18 cellular contexts compared by ENCODE assay signal in genomic region chr2:23073681-23074080, GRCh38.
DNase-seq lines count a peak whose midpoint lies in the region; ATAC-seq, FAIRE-seq and TF ChIP-seq lines count a peak whose summit lies in the region.
"Had no signal": no experiment of that assay in that cellular context is flagged by ENCODE, and none has a peak within 500 bp of the region (broad histone marks: within the 10 kb centered on the region; RNA-seq: fewer than 3 reads in every experiment).

No MANE protein-coding gene starts in this region.

- H3K27ac ChIP-seq in CD8-positive, alpha-beta memory T cell (ENCODE audit: low read depth, low read length), result no peak overlapping the region
- H3K27ac ChIP-seq: BLaER1 treated with 17β-estradiol and CSF1 and Interleukin-3, amounts not matched to agents 10 nM and 100 nM had no signal

- H3K36me3 ChIP-seq in bronchial epithelial cell (ENCODE audit: control insufficient read depth, insufficient read depth, low read length), result no peaks in the 10 kb centered on the region
- no peaks in the 10 kb centered on the region for H3K36me3 ChIP-seq in CD8-positive, alpha-beta memory T cell (ENCODE audit: insufficient read depth, low read length)
- H3K36me3 ChIP-seq: BLaER1 treated with 17β-estradiol and CSF1 and Interleukin-3, amounts not matched to agents 10 nM and 100 nM had no signal

- H3K27me3 ChIP-seq in bronchial epithelial cell (ENCODE audit: control insufficient read depth, insufficient read depth, low read length), result no peaks in the 10 kb centered on the region
- no peaks in the 10 kb centered on the region for H3K27me3 ChIP-seq in CD8-positive, alpha-beta memory T cell (ENCODE audit: insufficient read depth, low read length, poor library complexity, severe bottlenecking)
- H3K27me3 ChIP-seq: BLaER1 treated with 17β-estradiol and CSF1 and Interleukin-3, amounts not matched to agents 10 nM and 100 nM had no signal

- no peak for TF ChIP-seq CTCF in bronchial epithelial cell (IDR thresholded peaks at IDR 0.05; ENCODE audit: insufficient read depth, low read length, severe bottlenecking)
- no peak for TF ChIP-seq CTCF in osteocyte (IDR thresholded peaks at IDR 0.05)

- CTCF ChIA-PET in CD8-positive, alpha-beta memory T cell (lab: Charles Lee), result no interaction called here

- no peaks in the 10 kb centered on the region for H3K4me1 ChIP-seq in CD8-positive, alpha-beta memory T cell (ENCODE audit: insufficient read depth, low read length)
- H3K4me1 ChIP-seq: BLaER1 treated with 17β-estradiol and CSF1 and Interleukin-3, amounts not matched to agents 10 nM and 100 nM had no signal

- no peak overlapping the region for H3K27ac Mint-ChIP-seq in osteocyte (ENCODE audit: unreplicated experiment)
- H3K27ac Mint-ChIP-seq in CD8-positive, alpha-beta memory T cell, result no peak overlapping the region
- H3K27ac Mint-ChIP-seq: B cell; CD8-positive, alpha-beta T cell; H9 had no signal

- no peak overlapping the region for H3K4me3 ChIP-seq in bronchial epithelial cell (ENCODE audit: low read depth, low read length)
- H3K4me3 ChIP-seq in CD8-positive, alpha-beta memory T cell (ENCODE audit: low read length), result no peak overlapping the region
- H3K4me3 ChIP-seq: BLaER1 treated with 17β-estradiol and CSF1 and Interleukin-3, amounts not matched to agents 10 nM and 100 nM had no signal

- POLR2A ChIA-PET in CD8-positive, alpha-beta memory T cell (lab: Charles Lee), result no interaction called here

- peak; percentile 75 for DNase-seq in NCI-H748 (lab: John Stamatoyannopoulos, UW; ENCODE audit: unreplicated experiment)
- no peak for DNase-seq in NCI-H748 treated with DMSO at 0.1 percent for 48 hours (lab: John Stamatoyannopoulos, UW)
- no peak for DNase-seq in bronchial epithelial cell (ENCODE audit: low read depth)
- DNase-seq in osteocyte (ENCODE audit: extremely low spot score, unreplicated experiment), result peak; percentile 65
- no peak for DNase-seq in CD8-positive, alpha-beta memory T cell
- DNase-seq: Caco-2; CD8-positive, alpha-beta T cell; H9; IMR-90 had no signal

- ATAC-seq in HG03520 (IDR thresholded peaks at IDR 0.05; ENCODE audit: unreplicated experiment), result no peak
- ATAC-seq: CD8-positive, alpha-beta T cell had no signal

- no peaks in the 10 kb centered on the region for H3K9me3 ChIP-seq in CD8-positive, alpha-beta memory T cell (ENCODE audit: low read length)
- H3K9me3 ChIP-seq: BLaER1 treated with 17β-estradiol and CSF1 and Interleukin-3, amounts not matched to agents 10 nM and 100 nM; Caco-2 had no signal

- no peaks in the 10 kb centered on the region for H3K36me3 Mint-ChIP-seq in osteocyte (ENCODE audit: unreplicated experiment)
- no peaks in the 10 kb centered on the region for H3K36me3 Mint-ChIP-seq in CD8-positive, alpha-beta memory T cell
- H3K36me3 Mint-ChIP-seq: CD8-positive, alpha-beta T cell had no signal

- H3K27me3 Mint-ChIP-seq in osteocyte (ENCODE audit: unreplicated experiment), result no peaks in the 10 kb centered on the region
- H3K27me3 Mint-ChIP-seq in CD8-positive, alpha-beta memory T cell, result peaks cover 0 to 1% of the 10 kb centered on the region in 2 donors
- H3K27me3 Mint-ChIP-seq: B cell had no signal

- H3K4me1 Mint-ChIP-seq in osteocyte (ENCODE audit: unreplicated experiment), result no peaks in the 10 kb centered on the region
- no peaks in the 10 kb centered on the region for H3K4me1 Mint-ChIP-seq in CD8-positive, alpha-beta memory T cell
- H3K4me1 Mint-ChIP-seq: B cell had no signal

- H3K9me3 Mint-ChIP-seq in osteocyte (ENCODE audit: unreplicated experiment), result peaks cover 8% of the 10 kb centered on the region
- H3K9me3 Mint-ChIP-seq in CD8-positive, alpha-beta memory T cell, result no peaks in the 10 kb centered on the region
- H3K9me3 Mint-ChIP-seq: CD8-positive, alpha-beta T cell; H9 had no signal

- H3K4me3 Mint-ChIP-seq in osteocyte (ENCODE audit: unreplicated experiment), result no peak overlapping the region
- H3K4me3 Mint-ChIP-seq in CD8-positive, alpha-beta memory T cell, result no peak overlapping the region
- H3K4me3 Mint-ChIP-seq: B cell; CD8-positive, alpha-beta T cell; H9 had no signal

- peak; percentile 72 for FAIRE-seq in bronchial epithelial cell (lab: Jason Lieb, UNC)
- FAIRE-seq: D721Med, G401.6, GM12891, GM19239, H1, HTR-8/SVneo had no signal

Comparison
In these comparisons a context has a peak if more than half of its experiments do, and no peak if none do; other contexts are left out.
1. DNase-seq: peak in NCI-H748 (single experiment) and osteocyte (single experiment); none in NCI-H748 treated with DMSO at 0.1 percent for 48 hours (single experiment), bronchial epithelial cell (single experiment) and CD8-positive, alpha-beta memory T cell (0 of 5).